8 cellular contexts compared by ENCODE assay signal in genomic region chr2:217434183-217434620, GRCh38.
DNase-seq lines count a peak whose midpoint lies in the region; ATAC-seq and TF ChIP-seq lines count a peak whose summit lies in the region.

No MANE protein-coding gene starts in this region.

- intact Hi-C loops in left ventricle myocardium inferior (cut with micrococcal nuclease) = no loop called here

- peak overlapping the region; percentile 48 for H3K4me3 ChIP-seq in left ventricle myocardium inferior

- ATAC-seq in GM21367 (IDR thresholded peaks at IDR 0.05; ENCODE audit: unreplicated experiment) (peak; percentile 99), HG03521 (IDR thresholded peaks at IDR 0.05; ENCODE audit: unreplicated experiment) (peak; percentile 98)

- no peaks in the 10 kb centered on the region for H3K9me3 ChIP-seq in left ventricle myocardium inferior (replicated peaks)

- no peaks in the 10 kb centered on the region for H3K36me3 Mint-ChIP-seq in progenitor cell of endocrine pancreas (ENCODE audit: insufficient read depth)

- DNase-seq in DMS79 treated with DMSO at 0.1 percent for 48 hours (lab: John Stamatoyannopoulos, UW) = peak; percentile 93
- peak; percentile 91 for DNase-seq in NCI-H69 (lab: John Stamatoyannopoulos, UW)
- peak in 56 of 58 donors; percentile 13 to 95 (median 84) for DNase-seq in anterior cingulate cortex (lab: John Stamatoyannopoulos, UW)
- peak; percentile 86 for DNase-seq in left ventricle myocardium inferior
- peak; percentile 45 for DNase-seq in progenitor cell of endocrine pancreas (ENCODE audit: low spot score, unreplicated experiment)
- DNase-seq in activated CD4-positive, CD25-positive, alpha-beta regulatory T cell (lab: John Stamatoyannopoulos, UW) = no peak

- peak overlapping the region; percentile 86 for H3K27ac Mint-ChIP-seq in progenitor cell of endocrine pancreas

- no peaks in the 10 kb centered on the region for H3K27me3 ChIP-seq in left ventricle myocardium inferior (ENCODE audit: low read depth)

- no peaks in the 10 kb centered on the region for H3K9me3 Mint-ChIP-seq in progenitor cell of endocrine pancreas (ENCODE audit: low read depth)

- peak overlapping the region; percentile 50 for H3K4me3 Mint-ChIP-seq in progenitor cell of endocrine pancreas (ENCODE audit: low read depth)

- H3K36me3 ChIP-seq in left ventricle myocardium inferior = no peaks in the 10 kb centered on the region

- no peaks in the 10 kb centered on the region for H3K27me3 Mint-ChIP-seq in progenitor cell of endocrine pancreas

- peaks cover 70% of the 10 kb centered on the region for H3K4me1 ChIP-seq in left ventricle myocardium inferior

- peak overlapping the region; percentile 74 for H3K27ac ChIP-seq in left ventricle myocardium inferior (replicated peaks)

- peaks cover 38% of the 10 kb centered on the region for H3K4me1 Mint-ChIP-seq in progenitor cell of endocrine pancreas (ENCODE audit: low read depth)

- TF ChIP-seq CTCF in left ventricle myocardium inferior (IDR thresholded peaks at IDR 0.05; ENCODE audit: borderline replicate concordance) = no peak
- no peak for TF ChIP-seq CTCF in progenitor cell of endocrine pancreas (IDR thresholded peaks at IDR 0.05; ENCODE audit: unreplicated experiment)

Comparison
In these comparisons a context has a peak if more than half of its experiments do, and no peak if none do; other contexts are left out.
1. DNase-seq: peak in DMS79 treated with DMSO at 0.1 percent for 48 hours (single experiment), NCI-H69 (single experiment), anterior cingulate cortex (56 of 58), left ventricle myocardium inferior (single experiment) and progenitor cell of endocrine pancreas (single experiment); none in activated CD4-positive, CD25-positive, alpha-beta regulatory T cell (0 of 4).